In the genomic region with DNA sequence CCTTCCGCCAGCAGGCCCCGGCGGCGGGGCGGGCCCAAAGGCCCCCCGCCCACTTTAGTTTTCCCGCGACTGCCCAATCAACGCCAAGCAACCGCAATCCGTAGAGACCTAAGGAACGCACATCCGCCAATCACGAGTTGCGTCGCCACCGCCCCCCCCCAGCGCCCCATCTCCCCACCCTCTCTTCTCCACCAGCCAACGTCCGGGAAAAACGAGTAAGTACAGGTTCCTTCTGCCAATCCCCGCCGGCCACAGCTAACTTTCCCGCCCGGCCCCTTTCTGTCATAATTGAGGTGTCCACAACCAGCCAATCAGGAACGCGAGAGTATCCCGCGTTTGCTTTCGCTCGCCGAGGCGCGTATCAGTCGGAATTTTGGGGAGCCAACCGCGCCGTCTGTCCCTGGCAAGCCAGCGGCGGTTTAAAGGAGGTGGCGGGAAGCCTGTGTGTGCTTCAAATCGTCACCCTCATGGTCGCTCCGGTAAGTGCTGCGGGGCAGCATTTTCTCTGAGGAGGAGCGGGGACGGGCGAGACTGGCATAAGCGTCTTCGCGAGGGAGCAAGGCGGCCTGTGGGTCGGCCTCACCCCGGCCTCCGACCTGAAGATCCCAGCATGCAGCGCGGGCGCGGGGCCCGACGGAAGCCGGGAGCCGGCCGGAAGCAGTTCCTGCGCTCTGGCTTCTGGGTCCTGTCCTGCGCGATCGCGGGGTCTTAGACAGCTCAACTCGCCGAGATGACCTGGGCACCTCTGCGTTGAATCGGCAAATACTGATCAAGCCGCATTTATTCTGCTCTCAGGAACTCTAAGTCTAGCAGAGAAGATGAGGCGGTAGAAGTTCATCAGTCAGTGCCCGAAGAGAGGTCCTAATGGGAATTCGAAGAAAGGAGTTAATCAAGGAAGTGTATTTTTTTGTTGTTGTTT, we compare ENCODE assay signal across 8 cellular contexts. TPM values are rescaled to one million over a fixed set of nuclear protein-coding genes. Genes with fewer than 3 reads are reported as not detected.
A peak's percentile ranks its signal among the peaks of the same experiment; 100 is the strongest.
DNase-seq lines count a peak whose midpoint lies in the region; ATAC-seq lines count a peak whose summit lies in the region.

A gene with protein sequence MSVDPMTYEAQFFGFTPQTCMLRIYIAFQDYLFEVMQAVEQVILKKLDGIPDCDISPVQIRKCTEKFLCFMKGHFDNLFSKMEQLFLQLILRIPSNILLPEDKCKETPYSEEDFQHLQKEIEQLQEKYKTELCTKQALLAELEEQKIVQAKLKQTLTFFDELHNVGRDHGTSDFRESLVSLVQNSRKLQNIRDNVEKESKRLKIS (plus strand): TSS at position 361 of the 919 bp plus-strand sequence. CDS start 2,297 bp downstream, outside the sequence.

- no CpG with 5 or more reads among the region's 77 CpGs for WGBS in mesendoderm (ENCODE audit: extremely low coverage, insufficient coverage, low lambda C conversion rate)

- H3K9me3 Mint-ChIP-seq in activated CD8-positive, alpha-beta memory T cell treated with anti-CD3 and anti-CD28 coated beads, Interleukin-2, amount 10 ng/mL, durations not matched to agents 7 days and 5 days (ENCODE audit: low read depth): no peaks in the 10 kb centered on the region

- H2BK15ac ChIP-seq in mesendoderm (replicated peaks; ENCODE audit: low read depth): no peak within 1 kb of the TSS

- peak; percentile 86 for ATAC-seq in GM21381 (IDR thresholded peaks at IDR 0.05; ENCODE audit: unreplicated experiment)
- peak; percentile 92 for ATAC-seq in activated CD8-positive, alpha-beta memory T cell treated with anti-CD3 and anti-CD28 coated beads, Interleukin-2, amount 10 ng/mL, durations not matched to agents 7 days and 5 days

- peak within 1 kb of the TSS; percentile 22 for H2AK5ac ChIP-seq in mesendoderm (ENCODE audit: low read length)

- peak within 1 kb of the TSS; percentile 89 for H2BK5ac ChIP-seq in mesendoderm (ENCODE audit: low read length)

- H3K56ac ChIP-seq in mesendoderm (ENCODE audit: low read length): peak within 1 kb of the TSS; percentile 100

- H4K5ac ChIP-seq in mesendoderm (ENCODE audit: low read length): no peak within 1 kb of the TSS

- CTCF ChIA-PET in activated CD8-positive, alpha-beta memory T cell treated with anti-CD3 and anti-CD28 coated beads, Interleukin-2, amount 10 ng/mL, durations not matched to agents 7 days and 5 days (lab: Charles Lee): interaction anchor here (1.3 to 3.3 kb wide), 5 partner anchors 14 to 101 kb away, joined by 3 to 14 read pairs (median 10); a partner anchor contains a TSS

- H3K36me3 Mint-ChIP-seq in activated CD8-positive, alpha-beta memory T cell treated with anti-CD3 and anti-CD28 coated beads, Interleukin-2, amount 10 ng/mL, durations not matched to agents 7 days and 5 days: peaks cover 56% of the 10 kb centered on the region

- no peaks in the 10 kb centered on the region for H3K27me3 Mint-ChIP-seq in activated CD8-positive, alpha-beta memory T cell treated with anti-CD3 and anti-CD28 coated beads, Interleukin-2, amount 10 ng/mL, durations not matched to agents 7 days and 5 days

- peaks cover 63% of the 10 kb centered on the region for H3K36me3 ChIP-seq in NT2/D1 (ENCODE audit: insufficient read depth, insufficient read length, low read length)
- no peaks in the 10 kb centered on the region for H3K36me3 ChIP-seq in endocrine pancreas (ENCODE audit: control insufficient read depth, insufficient read depth, low read length)
- H3K36me3 ChIP-seq in mesendoderm (ENCODE audit: control insufficient read depth, insufficient read depth, low read length): no peaks in the 10 kb centered on the region

- H3K4me1 ChIP-seq in NT2/D1 (ENCODE audit: insufficient read depth, insufficient read length): no peaks in the 10 kb centered on the region
- H3K4me1 ChIP-seq in endocrine pancreas (ENCODE audit: control insufficient read depth, insufficient read depth, low read length): peaks cover 14% of the 10 kb centered on the region
- H3K4me1 ChIP-seq in mesendoderm (ENCODE audit: control insufficient read depth, low read depth, low read length): no peaks in the 10 kb centered on the region

- peak within 1 kb of the TSS; percentile 33 for H3K23ac ChIP-seq in mesendoderm (ENCODE audit: low read length)

- no peak within 1 kb of the TSS for H2BK120ac ChIP-seq in mesendoderm (ENCODE audit: low read depth, low read length)

- peaks cover 43% of the 10 kb centered on the region for H3K79me2 ChIP-seq in mesendoderm (ENCODE audit: control insufficient read depth, insufficient read depth, low read length)

- H3K79me1 ChIP-seq in mesendoderm (ENCODE audit: low read length): peaks cover 14% of the 10 kb centered on the region

- peak within 1 kb of the TSS; percentile 93 for H4K8ac ChIP-seq in mesendoderm (ENCODE audit: low read depth, low read length)

- peak within 1 kb of the TSS; percentile 94 for H3K18ac ChIP-seq in mesendoderm (ENCODE audit: low read length)

- peak within 1 kb of the TSS; percentile 86 for H3K4me3 ChIP-seq in NT2/D1 (ENCODE audit: insufficient read length, low read depth)
- H3K4me3 ChIP-seq in endocrine pancreas (ENCODE audit: control insufficient read depth, insufficient read depth, low read length): peak within 1 kb of the TSS; percentile 90
- H3K4me3 ChIP-seq in mesendoderm (ENCODE audit: low read length): peak within 1 kb of the TSS; percentile 98

- H3K27me3 ChIP-seq in NT2/D1 (ENCODE audit: insufficient read depth, insufficient read length) (no peaks in the 10 kb centered on the region), endocrine pancreas (ENCODE audit: control insufficient read depth, insufficient read depth, low read length) (no peaks in the 10 kb centered on the region), mesendoderm (ENCODE audit: insufficient read depth, low read length, poor library complexity) (no peaks in the 10 kb centered on the region)

- peak within 1 kb of the TSS; percentile 88 for H3K9ac ChIP-seq in NT2/D1 (ENCODE audit: insufficient read length, low read depth)
- H3K9ac ChIP-seq in endocrine pancreas (ENCODE audit: control insufficient read depth, insufficient read depth, low read length): peak within 1 kb of the TSS; percentile 96
- peak within 1 kb of the TSS; percentile 98 for H3K9ac ChIP-seq in mesendoderm (ENCODE audit: low read length)

- peak within 1 kb of the TSS; percentile 97 for H3K4ac ChIP-seq in mesendoderm (ENCODE audit: low read depth, low read length)

- DNase-seq in COLO829 (ENCODE audit: low spot score): peak; percentile 99
- peak in 75 of 76 experiments; percentile 84 to 99 (median 96) for DNase-seq in HUDEP-2 (lab: John Stamatoyannopoulos, UW; ENCODE audit: unreplicated experiment in 76 of 76)
- DNase-seq in NT2/D1 (ENCODE audit: low read depth, low spot score): peak; percentile 92
- DNase-seq in activated CD8-positive, alpha-beta memory T cell treated with anti-CD3 and anti-CD28 coated beads, Interleukin-2, amount 10 ng/mL, durations not matched to agents 7 days and 5 days: peak; percentile 99
- peak; percentile 100 for DNase-seq in mesendoderm
- peak; percentile 93 for DNase-seq in stimulated activated CD8-positive, alpha-beta memory T cell treated with anti-CD3 and anti-CD28 coated beads, Interleukin-15, amount 100 ng/mL, for 1 hour (ENCODE audit: low read depth)

- H3K4me1 Mint-ChIP-seq in activated CD8-positive, alpha-beta memory T cell treated with anti-CD3 and anti-CD28 coated beads, Interleukin-2, amount 10 ng/mL, durations not matched to agents 7 days and 5 days: peaks cover 53% of the 10 kb centered on the region

- peak within 1 kb of the TSS; percentile 99 for H3K27ac Mint-ChIP-seq in activated CD8-positive, alpha-beta memory T cell treated with anti-CD3 and anti-CD28 coated beads, Interleukin-2, amount 10 ng/mL, durations not matched to agents 7 days and 5 days

- no peaks in the 10 kb centered on the region for H3K9me3 ChIP-seq in NT2/D1 (ENCODE audit: insufficient read depth, low read length)
- H3K9me3 ChIP-seq in endocrine pancreas (ENCODE audit: control insufficient read depth, low read length): no peaks in the 10 kb centered on the region

- H3K4me3 Mint-ChIP-seq in activated CD8-positive, alpha-beta memory T cell treated with anti-CD3 and anti-CD28 coated beads, Interleukin-2, amount 10 ng/mL, durations not matched to agents 7 days and 5 days: peak within 1 kb of the TSS; percentile 99

- H3K4me2 ChIP-seq in mesendoderm (ENCODE audit: low read length): peak within 1 kb of the TSS; percentile 70

- peak within 1 kb of the TSS; percentile 98 for H3K27ac ChIP-seq in mesendoderm (ENCODE audit: low read depth, low read length)

RNA-seq across cellular contexts. Expression of the gene that starts here (rescaled TPM):
- 10 to 100 TPM; 30.8 to 36.4 TPM for total RNA-seq in activated CD8-positive, alpha-beta memory T cell treated with anti-CD3 and anti-CD28 coated beads, Interleukin-2, amount 10 ng/mL, durations not matched to agents 7 days and 5 days
- polyA plus RNA-seq in mesendoderm (2013, experiment 1 of 2): 25.0 TPM
- 23.5 TPM for polyA plus RNA-seq in mesendoderm (2013, experiment 2 of 2)

Comparison
In these comparisons a context has a peak if more than half of its experiments do, and no peak if none do; other contexts are left out.
1. Peak in every context shown above with its lines: DNase-seq, ATAC-seq, H3K4me3 ChIP-seq and H3K27ac ChIP-seq.